1 cellular context compared by ENCODE assay signal in genomic region chr5:140690941-140691924, GRCh38.
A peak's percentile ranks its signal among the peaks of the same experiment; 100 is the strongest.
TF ChIP-seq lines count a peak whose summit lies in the region.

A gene with protein sequence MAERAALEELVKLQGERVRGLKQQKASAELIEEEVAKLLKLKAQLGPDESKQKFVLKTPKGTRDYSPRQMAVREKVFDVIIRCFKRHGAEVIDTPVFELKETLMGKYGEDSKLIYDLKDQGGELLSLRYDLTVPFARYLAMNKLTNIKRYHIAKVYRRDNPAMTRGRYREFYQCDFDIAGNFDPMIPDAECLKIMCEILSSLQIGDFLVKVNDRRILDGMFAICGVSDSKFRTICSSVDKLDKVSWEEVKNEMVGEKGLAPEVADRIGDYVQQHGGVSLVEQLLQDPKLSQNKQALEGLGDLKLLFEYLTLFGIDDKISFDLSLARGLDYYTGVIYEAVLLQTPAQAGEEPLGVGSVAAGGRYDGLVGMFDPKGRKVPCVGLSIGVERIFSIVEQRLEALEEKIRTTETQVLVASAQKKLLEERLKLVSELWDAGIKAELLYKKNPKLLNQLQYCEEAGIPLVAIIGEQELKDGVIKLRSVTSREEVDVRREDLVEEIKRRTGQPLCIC (minus strand): TSS chr5:140691370. CDS start chr5:140691304, 66 bp downstream.
A gene with protein sequence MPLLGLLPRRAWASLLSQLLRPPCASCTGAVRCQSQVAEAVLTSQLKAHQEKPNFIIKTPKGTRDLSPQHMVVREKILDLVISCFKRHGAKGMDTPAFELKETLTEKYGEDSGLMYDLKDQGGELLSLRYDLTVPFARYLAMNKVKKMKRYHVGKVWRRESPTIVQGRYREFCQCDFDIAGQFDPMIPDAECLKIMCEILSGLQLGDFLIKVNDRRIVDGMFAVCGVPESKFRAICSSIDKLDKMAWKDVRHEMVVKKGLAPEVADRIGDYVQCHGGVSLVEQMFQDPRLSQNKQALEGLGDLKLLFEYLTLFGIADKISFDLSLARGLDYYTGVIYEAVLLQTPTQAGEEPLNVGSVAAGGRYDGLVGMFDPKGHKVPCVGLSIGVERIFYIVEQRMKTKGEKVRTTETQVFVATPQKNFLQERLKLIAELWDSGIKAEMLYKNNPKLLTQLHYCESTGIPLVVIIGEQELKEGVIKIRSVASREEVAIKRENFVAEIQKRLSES (plus strand): TSS chr5:140691455. CDS start chr5:140691649, 194 bp downstream.

TF ChIP-seq in K562, 482 proteins besides CTCF, POLR2A, EP300 and RAD21 (continued from another document and continues in another):
- TF ChIP-seq FIP1L1 (IDR thresholded peaks at IDR 0.05; ENCODE audit: low read depth, low read length, poor library complexity, severe bottlenecking) (no peak), XRCC5 (IDR thresholded peaks at IDR 0.05; ENCODE audit: low read depth, low read length) (0 out of 2 replicates have a peak, but pooled peaks have one; percentile 49), ZNF830 (CRISPR knock-in tag; IDR thresholded peaks at IDR 0.05) (0 out of 2 replicates have a peak, but pooled peaks have one; percentile 20), ETV5 (CRISPR knock-in tag; IDR thresholded peaks at IDR 0.05; ENCODE audit: low read depth) (peak; percentile 97), ZNF124 (CRISPR knock-in tag; IDR thresholded peaks at IDR 0.05) (no peak), ZNF740 (CRISPR knock-in tag; IDR thresholded peaks at IDR 0.05) (no peak), ZNF740 (tag; IDR thresholded peaks at IDR 0.05) (no peak), CGGBP1 (CRISPR knock-in tag; IDR thresholded peaks at IDR 0.05) (no peak), THAP12 (CRISPR knock-in tag; IDR thresholded peaks at IDR 0.05) (peak; percentile 80), ZNF449 (CRISPR knock-in tag; IDR thresholded peaks at IDR 0.05) (no peak), RHOXF2B (CRISPR knock-in tag; conservative IDR thresholded peaks at IDR 0.05) (no peak), MCM2 (IDR thresholded peaks at IDR 0.05; ENCODE audit: low read depth) (no peak), ZEB2 (IDR thresholded peaks at IDR 0.05) (no peak), KLF1 (tag; IDR thresholded peaks at IDR 0.05) (0 out of 2 replicates have a peak, but pooled peaks have one; percentile 56), ELK3 (CRISPR knock-in tag; IDR thresholded peaks at IDR 0.05) (no peak), ZNF280B (CRISPR knock-in tag; IDR thresholded peaks at IDR 0.05) (no peak), NR1H2 (CRISPR knock-in tag; IDR thresholded peaks at IDR 0.05) (no peak), HNRNPUL1 (IDR thresholded peaks at IDR 0.05; ENCODE audit: low read length) (no peak), MAZ (CRISPR knock-in tag; conservative IDR thresholded peaks at IDR 0.05 in 1 of 2, IDR thresholded peaks at IDR 0.05 in 1 of 2) (peak; percentile 65 to 68; a peak in 3 of 4 replicates), POLR3G (IDR thresholded peaks at IDR 0.05; ENCODE audit: extremely low read depth, insufficient read length, insufficient replicate concordance) (no peak), MYNN (IDR thresholded peaks at IDR 0.05) (peak; percentile 62; the same call in 1 of the 2 replicates), MYNN (CRISPR knock-in tag; IDR thresholded peaks at IDR 0.05) (no peak), TGIF2 (CRISPR knock-in tag; IDR thresholded peaks at IDR 0.05) (peak; percentile 56; the same call in 1 of the 2 replicates), ERF (CRISPR knock-in tag; IDR thresholded peaks at IDR 0.05) (no peak)
- TF ChIP-seq, protein P1, sequence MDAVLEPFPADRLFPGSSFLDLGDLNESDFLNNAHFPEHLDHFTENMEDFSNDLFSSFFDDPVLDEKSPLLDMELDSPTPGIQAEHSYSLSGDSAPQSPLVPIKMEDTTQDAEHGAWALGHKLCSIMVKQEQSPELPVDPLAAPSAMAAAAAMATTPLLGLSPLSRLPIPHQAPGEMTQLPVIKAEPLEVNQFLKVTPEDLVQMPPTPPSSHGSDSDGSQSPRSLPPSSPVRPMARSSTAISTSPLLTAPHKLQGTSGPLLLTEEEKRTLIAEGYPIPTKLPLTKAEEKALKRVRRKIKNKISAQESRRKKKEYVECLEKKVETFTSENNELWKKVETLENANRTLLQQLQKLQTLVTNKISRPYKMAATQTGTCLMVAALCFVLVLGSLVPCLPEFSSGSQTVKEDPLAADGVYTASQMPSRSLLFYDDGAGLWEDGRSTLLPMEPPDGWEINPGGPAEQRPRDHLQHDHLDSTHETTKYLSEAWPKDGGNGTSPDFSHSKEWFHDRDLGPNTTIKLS (IDR thresholded peaks at IDR 0.05; ENCODE audit: borderline replicate concordance, low read depth) = peak; percentile 74; the same call in 1 of the 2 replicates
- TF ChIP-seq, protein P2, sequence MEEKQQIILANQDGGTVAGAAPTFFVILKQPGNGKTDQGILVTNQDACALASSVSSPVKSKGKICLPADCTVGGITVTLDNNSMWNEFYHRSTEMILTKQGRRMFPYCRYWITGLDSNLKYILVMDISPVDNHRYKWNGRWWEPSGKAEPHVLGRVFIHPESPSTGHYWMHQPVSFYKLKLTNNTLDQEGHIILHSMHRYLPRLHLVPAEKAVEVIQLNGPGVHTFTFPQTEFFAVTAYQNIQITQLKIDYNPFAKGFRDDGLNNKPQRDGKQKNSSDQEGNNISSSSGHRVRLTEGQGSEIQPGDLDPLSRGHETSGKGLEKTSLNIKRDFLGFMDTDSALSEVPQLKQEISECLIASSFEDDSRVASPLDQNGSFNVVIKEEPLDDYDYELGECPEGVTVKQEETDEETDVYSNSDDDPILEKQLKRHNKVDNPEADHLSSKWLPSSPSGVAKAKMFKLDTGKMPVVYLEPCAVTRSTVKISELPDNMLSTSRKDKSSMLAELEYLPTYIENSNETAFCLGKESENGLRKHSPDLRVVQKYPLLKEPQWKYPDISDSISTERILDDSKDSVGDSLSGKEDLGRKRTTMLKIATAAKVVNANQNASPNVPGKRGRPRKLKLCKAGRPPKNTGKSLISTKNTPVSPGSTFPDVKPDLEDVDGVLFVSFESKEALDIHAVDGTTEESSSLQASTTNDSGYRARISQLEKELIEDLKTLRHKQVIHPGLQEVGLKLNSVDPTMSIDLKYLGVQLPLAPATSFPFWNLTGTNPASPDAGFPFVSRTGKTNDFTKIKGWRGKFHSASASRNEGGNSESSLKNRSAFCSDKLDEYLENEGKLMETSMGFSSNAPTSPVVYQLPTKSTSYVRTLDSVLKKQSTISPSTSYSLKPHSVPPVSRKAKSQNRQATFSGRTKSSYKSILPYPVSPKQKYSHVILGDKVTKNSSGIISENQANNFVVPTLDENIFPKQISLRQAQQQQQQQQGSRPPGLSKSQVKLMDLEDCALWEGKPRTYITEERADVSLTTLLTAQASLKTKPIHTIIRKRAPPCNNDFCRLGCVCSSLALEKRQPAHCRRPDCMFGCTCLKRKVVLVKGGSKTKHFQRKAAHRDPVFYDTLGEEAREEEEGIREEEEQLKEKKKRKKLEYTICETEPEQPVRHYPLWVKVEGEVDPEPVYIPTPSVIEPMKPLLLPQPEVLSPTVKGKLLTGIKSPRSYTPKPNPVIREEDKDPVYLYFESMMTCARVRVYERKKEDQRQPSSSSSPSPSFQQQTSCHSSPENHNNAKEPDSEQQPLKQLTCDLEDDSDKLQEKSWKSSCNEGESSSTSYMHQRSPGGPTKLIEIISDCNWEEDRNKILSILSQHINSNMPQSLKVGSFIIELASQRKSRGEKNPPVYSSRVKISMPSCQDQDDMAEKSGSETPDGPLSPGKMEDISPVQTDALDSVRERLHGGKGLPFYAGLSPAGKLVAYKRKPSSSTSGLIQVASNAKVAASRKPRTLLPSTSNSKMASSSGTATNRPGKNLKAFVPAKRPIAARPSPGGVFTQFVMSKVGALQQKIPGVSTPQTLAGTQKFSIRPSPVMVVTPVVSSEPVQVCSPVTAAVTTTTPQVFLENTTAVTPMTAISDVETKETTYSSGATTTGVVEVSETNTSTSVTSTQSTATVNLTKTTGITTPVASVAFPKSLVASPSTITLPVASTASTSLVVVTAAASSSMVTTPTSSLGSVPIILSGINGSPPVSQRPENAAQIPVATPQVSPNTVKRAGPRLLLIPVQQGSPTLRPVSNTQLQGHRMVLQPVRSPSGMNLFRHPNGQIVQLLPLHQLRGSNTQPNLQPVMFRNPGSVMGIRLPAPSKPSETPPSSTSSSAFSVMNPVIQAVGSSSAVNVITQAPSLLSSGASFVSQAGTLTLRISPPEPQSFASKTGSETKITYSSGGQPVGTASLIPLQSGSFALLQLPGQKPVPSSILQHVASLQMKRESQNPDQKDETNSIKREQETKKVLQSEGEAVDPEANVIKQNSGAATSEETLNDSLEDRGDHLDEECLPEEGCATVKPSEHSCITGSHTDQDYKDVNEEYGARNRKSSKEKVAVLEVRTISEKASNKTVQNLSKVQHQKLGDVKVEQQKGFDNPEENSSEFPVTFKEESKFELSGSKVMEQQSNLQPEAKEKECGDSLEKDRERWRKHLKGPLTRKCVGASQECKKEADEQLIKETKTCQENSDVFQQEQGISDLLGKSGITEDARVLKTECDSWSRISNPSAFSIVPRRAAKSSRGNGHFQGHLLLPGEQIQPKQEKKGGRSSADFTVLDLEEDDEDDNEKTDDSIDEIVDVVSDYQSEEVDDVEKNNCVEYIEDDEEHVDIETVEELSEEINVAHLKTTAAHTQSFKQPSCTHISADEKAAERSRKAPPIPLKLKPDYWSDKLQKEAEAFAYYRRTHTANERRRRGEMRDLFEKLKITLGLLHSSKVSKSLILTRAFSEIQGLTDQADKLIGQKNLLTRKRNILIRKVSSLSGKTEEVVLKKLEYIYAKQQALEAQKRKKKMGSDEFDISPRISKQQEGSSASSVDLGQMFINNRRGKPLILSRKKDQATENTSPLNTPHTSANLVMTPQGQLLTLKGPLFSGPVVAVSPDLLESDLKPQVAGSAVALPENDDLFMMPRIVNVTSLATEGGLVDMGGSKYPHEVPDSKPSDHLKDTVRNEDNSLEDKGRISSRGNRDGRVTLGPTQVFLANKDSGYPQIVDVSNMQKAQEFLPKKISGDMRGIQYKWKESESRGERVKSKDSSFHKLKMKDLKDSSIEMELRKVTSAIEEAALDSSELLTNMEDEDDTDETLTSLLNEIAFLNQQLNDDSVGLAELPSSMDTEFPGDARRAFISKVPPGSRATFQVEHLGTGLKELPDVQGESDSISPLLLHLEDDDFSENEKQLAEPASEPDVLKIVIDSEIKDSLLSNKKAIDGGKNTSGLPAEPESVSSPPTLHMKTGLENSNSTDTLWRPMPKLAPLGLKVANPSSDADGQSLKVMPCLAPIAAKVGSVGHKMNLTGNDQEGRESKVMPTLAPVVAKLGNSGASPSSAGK (IDR thresholded peaks at IDR 0.05) = peak; percentile 97
- TF ChIP-seq, protein P3, sequence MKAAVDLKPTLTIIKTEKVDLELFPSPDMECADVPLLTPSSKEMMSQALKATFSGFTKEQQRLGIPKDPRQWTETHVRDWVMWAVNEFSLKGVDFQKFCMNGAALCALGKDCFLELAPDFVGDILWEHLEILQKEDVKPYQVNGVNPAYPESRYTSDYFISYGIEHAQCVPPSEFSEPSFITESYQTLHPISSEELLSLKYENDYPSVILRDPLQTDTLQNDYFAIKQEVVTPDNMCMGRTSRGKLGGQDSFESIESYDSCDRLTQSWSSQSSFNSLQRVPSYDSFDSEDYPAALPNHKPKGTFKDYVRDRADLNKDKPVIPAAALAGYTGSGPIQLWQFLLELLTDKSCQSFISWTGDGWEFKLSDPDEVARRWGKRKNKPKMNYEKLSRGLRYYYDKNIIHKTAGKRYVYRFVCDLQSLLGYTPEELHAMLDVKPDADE (conservative IDR thresholded peaks at IDR 0.05; ENCODE audit: control insufficient read depth, low read depth, low read length) = peak; percentile 65; the same call in 1 of the 2 replicates
